ENCODE assay signal across 18 cellular contexts in genomic region chr6:44162876-44163625, GRCh38. TPM values are rescaled to one million over a fixed set of nuclear protein-coding genes. Genes with fewer than 3 reads are reported as not detected.
"Had no signal": no experiment of that assay in that cellular context is flagged by ENCODE, and none has a peak within 500 bp of the region (broad histone marks: within the 10 kb centered on the region; RNA-seq: fewer than 3 reads in every experiment).

No MANE protein-coding gene starts in this region.

- H3K36me3 ChIP-seq: lower lobe of right lung, right atrium auricular region, suprapubic skin had no signal

- H3K4me3 ChIP-seq: lower lobe of right lung, right atrium auricular region, suprapubic skin had no signal

- H3K4me1 ChIP-seq: lower lobe of right lung, right atrium auricular region, suprapubic skin had no signal

- H3K4me3 Mint-ChIP-seq: activated naive CD4-positive, alpha-beta T cell treated with anti-CD3 and anti-CD28 coated beads, Interleukin-2, amount 10 ng/mL, durations not matched to agents 7 days and 5 days; mesothelial cell of epicardium; neural crest cell; T-helper 17 cell; type B pancreatic cell; WTC11 had no signal

- H3K27ac Mint-ChIP-seq: activated naive CD4-positive, alpha-beta T cell treated with anti-CD3 and anti-CD28 coated beads, Interleukin-2, amount 10 ng/mL, durations not matched to agents 7 days and 5 days; activated T-helper 2 cell treated with anti-CD3 and anti-CD28 coated beads, Interferon-gamma antibody, Interleukin-2, Interleukin-4, amounts not matched to agents 10 μg/mL and 5 μg/mL and 100 μg/mL, durations not matched to agents 14 hours and 24 hours and 36 hours; mesothelial cell of epicardium; T-helper 17 cell; type B pancreatic cell; WTC11 had no signal

- DNase-seq: activated CD4-positive, alpha-beta T cell treated with anti-CD3 and anti-CD28 coated beads for 48 hours; activated CD8-positive, alpha-beta memory T cell treated with anti-CD3 and anti-CD28 coated beads for 24 hours; activated naive CD4-positive, alpha-beta T cell treated with anti-CD3 and anti-CD28 coated beads, Interleukin-2, amount 10 ng/mL, durations not matched to agents 7 days and 5 days; amniotic stem cell; cerebellar nuclear complex; hypothalamus; lower lobe of right lung; posterior cingulate gyrus; small intestine; stimulated activated naive CD4-positive, alpha-beta T cell; T-helper 17 cell had no signal

- H3K27me3 ChIP-seq: right atrium auricular region, suprapubic skin had no signal

- H3K9me3 ChIP-seq: lower lobe of right lung, right atrium auricular region, suprapubic skin had no signal

- H3K9me3 Mint-ChIP-seq: activated naive CD4-positive, alpha-beta T cell treated with anti-CD3 and anti-CD28 coated beads, Interleukin-2, amount 10 ng/mL, durations not matched to agents 7 days and 5 days; activated T-helper 2 cell treated with anti-CD3 and anti-CD28 coated beads, Interferon-gamma antibody, Interleukin-2, Interleukin-4, amounts not matched to agents 10 μg/mL and 5 μg/mL and 100 μg/mL, durations not matched to agents 14 hours and 24 hours and 36 hours; mesothelial cell of epicardium; neural crest cell; type B pancreatic cell; WTC11 had no signal

- H3K36me3 Mint-ChIP-seq: activated naive CD4-positive, alpha-beta T cell treated with anti-CD3 and anti-CD28 coated beads, Interleukin-2, amount 10 ng/mL, durations not matched to agents 7 days and 5 days; mesothelial cell of epicardium; type B pancreatic cell; WTC11 had no signal

- H3K27ac ChIP-seq: lower lobe of right lung, right atrium auricular region, suprapubic skin had no signal

RNA-seq across cellular contexts. Expression of gene CAPN11, which starts 4.4 kb away (rescaled TPM):
- total RNA-seq: mesothelial cell of epicardium, neural crest cell had no signal

RNA-seq across cellular contexts. Expression of gene MYMX, which starts 53.7 kb away (rescaled TPM):
- total RNA-seq: activated T-helper 2 cell treated with anti-CD3 and anti-CD28 coated beads, Interferon-gamma antibody, Interleukin-2, Interleukin-4, amounts not matched to agents 10 μg/mL and 5 μg/mL and 100 μg/mL, durations not matched to agents 14 hours and 24 hours and 36 hours; lower lobe of right lung; mesothelial cell of epicardium; neural crest cell; right atrium auricular region; suprapubic skin; T-helper 17 cell had no signal
